In genomic region chr7:17460001-17460400, GRCh38 we compare ENCODE assay signal across 10 cellular contexts.
"Had no signal": no experiment of that assay in that cellular context is flagged by ENCODE, and none has a peak within 500 bp of the region (broad histone marks: within the 10 kb centered on the region; RNA-seq: fewer than 3 reads in every experiment).

No MANE protein-coding gene starts in this region.

- H3K27ac ChIP-seq: GM23248, HL-60 had no signal

- H3K4me3 ChIP-seq: GM23248, HAP-1, K562 had no signal

- H2AFZ ChIP-seq: GM23248 had no signal

- ATAC-seq: HCT116, K562 had no signal

- H3K27ac Mint-ChIP-seq: HFFc6 had no signal

- H3K4me3 Mint-ChIP-seq: HFFc6 had no signal

- DNase-seq: GM23248, GOT3, H7, HFFc6, IMR-90, KG1 had no signal

- H3K36me3 ChIP-seq: HAP-1 had no signal

- H3K9ac ChIP-seq: GM23248 had no signal

- FAIRE-seq: K562 had no signal
